8 cellular contexts compared by ENCODE assay signal in the genomic region with DNA sequence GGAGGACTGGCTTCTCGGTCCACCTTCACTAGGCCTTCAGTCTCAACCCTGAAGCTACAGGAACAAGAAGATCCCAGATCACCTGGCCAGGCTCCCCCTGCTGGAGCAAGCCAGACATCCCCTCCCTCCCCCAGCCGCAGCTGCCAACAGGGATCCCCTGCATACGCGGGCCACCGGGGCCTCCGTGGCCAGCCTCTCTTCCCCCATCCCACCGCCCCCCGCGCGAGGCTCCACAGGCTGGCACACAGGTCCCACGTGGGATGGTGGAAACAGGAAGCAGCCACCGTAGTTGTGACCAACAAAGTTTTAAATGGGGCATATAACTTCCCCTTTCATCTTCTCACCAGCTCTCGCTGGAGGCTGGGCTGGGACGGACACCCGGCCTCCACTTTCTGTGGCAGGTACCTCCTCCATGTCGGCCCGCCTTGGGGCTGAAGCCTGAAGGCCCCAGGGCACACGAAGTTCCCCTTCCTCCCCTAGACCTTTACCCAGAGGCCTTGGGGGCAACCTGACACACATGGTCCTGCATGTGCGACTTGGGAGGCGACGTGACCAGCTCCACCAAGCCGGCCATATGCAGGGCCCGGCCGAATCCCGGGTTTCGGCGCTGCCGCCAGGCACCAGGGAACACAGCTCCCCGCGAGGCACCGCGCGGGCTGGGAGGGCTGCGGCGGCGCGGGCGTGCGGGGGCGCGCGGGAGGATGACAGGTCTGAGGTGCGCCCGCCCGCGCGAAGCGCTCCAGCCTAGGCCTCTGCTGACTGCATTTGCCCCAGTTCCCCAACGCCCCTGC. TPM values are rescaled to one million over a fixed set of nuclear protein-coding genes. Genes with fewer than 3 reads are reported as not detected.
DNase-seq lines count a peak whose midpoint lies in the region; ATAC-seq and TF ChIP-seq lines count a peak whose summit lies in the region.

No MANE protein-coding gene starts in this region.

- peak; percentile 84 for DNase-seq in DMS53 (lab: John Stamatoyannopoulos, UW)
- peak; percentile 69 for DNase-seq in KG1 (lab: John Stamatoyannopoulos, UW)
- peak; percentile 92 for DNase-seq in RWPE2 (ENCODE audit: low spot score)
- peak; percentile 63 for DNase-seq in activated T-helper 2 cell treated with anti-CD3 and anti-CD28 coated beads, Interferon-gamma antibody, Interleukin-2, Interleukin-4, amounts not matched to agents 10 μg/mL and 5 μg/mL and 100 μg/mL, durations not matched to agents 14 hours and 24 hours and 36 hours (ENCODE audit: low spot score)
- DNase-seq in fibroblast of the aortic adventitia (ENCODE audit: low read depth) = peak; percentile 51
- DNase-seq in tibial nerve (ENCODE audit: low spot score in 2 of 2) = peak in 1 of 2 donors; percentile 44

- TF ChIP-seq EP300 in tibial nerve (IDR thresholded peaks at IDR 0.05) = peak in 1 of 2 donors; percentile 44

- peak overlapping the region; percentile 99 for H3K27ac ChIP-seq in RWPE2 (ENCODE audit: poor library complexity, severe bottlenecking)
- peak overlapping the region; percentile 91 to 99 (median 98) for H3K27ac ChIP-seq in tibial nerve

- peak overlapping the region; percentile 78 for H3K4me3 ChIP-seq in RWPE2 (ENCODE audit: severe bottlenecking)
- H3K4me3 ChIP-seq in fibroblast of the aortic adventitia (ENCODE audit: low read depth, low read length) = peak overlapping the region; percentile 88
- peak overlapping the region; percentile 62 for H3K4me3 ChIP-seq in neuron (ENCODE audit: low read length)
- peak overlapping the region; percentile 74 to 83 (median 78) for H3K4me3 ChIP-seq in tibial nerve

- ATAC-seq in RWPE2 (ENCODE audit: low read depth) = peak; percentile 42
- no peak for ATAC-seq in GM21381 (IDR thresholded peaks at IDR 0.05; ENCODE audit: unreplicated experiment)

- peak overlapping the region; percentile 13 for H2AFZ ChIP-seq in neuron (ENCODE audit: low read depth, low read length)

- peak overlapping the region; percentile 91 for H3K4me3 Mint-ChIP-seq in activated T-helper 2 cell treated with anti-CD3 and anti-CD28 coated beads, Interferon-gamma antibody, Interleukin-2, Interleukin-4, amounts not matched to agents 10 μg/mL and 5 μg/mL and 100 μg/mL, durations not matched to agents 14 hours and 24 hours and 36 hours (ENCODE audit: low read depth)

- H3K36me3 Mint-ChIP-seq in activated T-helper 2 cell treated with anti-CD3 and anti-CD28 coated beads, Interferon-gamma antibody, Interleukin-2, Interleukin-4, amounts not matched to agents 10 μg/mL and 5 μg/mL and 100 μg/mL, durations not matched to agents 14 hours and 24 hours and 36 hours (ENCODE audit: low read depth) = peaks cover 16% of the 10 kb centered on the region

- H3K9me3 ChIP-seq in RWPE2 (ENCODE audit: severe bottlenecking) (no peaks in the 10 kb centered on the region), neuron (ENCODE audit: low read length) (no peaks in the 10 kb centered on the region), tibial nerve (no peaks in the 10 kb centered on the region)

- TF ChIP-seq CTCF in RWPE2 (IDR thresholded peaks at IDR 0.05; ENCODE audit: poor library complexity, severe bottlenecking) (peak; percentile 95), fibroblast of the aortic adventitia (IDR thresholded peaks at IDR 0.05; ENCODE audit: insufficient read depth, low read length) (peak; percentile 72), tibial nerve (IDR thresholded peaks at IDR 0.05) (peak; percentile 40 to 71 (median 58))

- peaks cover 58% of the 10 kb centered on the region for H3K4me1 ChIP-seq in RWPE2 (ENCODE audit: insufficient read depth, poor library complexity, severe bottlenecking)
- peaks cover 51% of the 10 kb centered on the region for H3K4me1 ChIP-seq in neuron (ENCODE audit: insufficient read depth, low read length)
- H3K4me1 ChIP-seq in tibial nerve = peaks cover 0 to 88% (median 83%) of the 10 kb centered on the region in 4 donors

- H3K27me3 Mint-ChIP-seq in activated T-helper 2 cell treated with anti-CD3 and anti-CD28 coated beads, Interferon-gamma antibody, Interleukin-2, Interleukin-4, amounts not matched to agents 10 μg/mL and 5 μg/mL and 100 μg/mL, durations not matched to agents 14 hours and 24 hours and 36 hours (ENCODE audit: low read depth) = no peaks in the 10 kb centered on the region

- no peaks in the 10 kb centered on the region for H3K9me3 Mint-ChIP-seq in activated T-helper 2 cell treated with anti-CD3 and anti-CD28 coated beads, Interferon-gamma antibody, Interleukin-2, Interleukin-4, amounts not matched to agents 10 μg/mL and 5 μg/mL and 100 μg/mL, durations not matched to agents 14 hours and 24 hours and 36 hours

- 0 to 2% methylated on average over 8 to 24 of the region's 49 CpGs for WGBS in tibial nerve, 2 donors

- H3K27ac Mint-ChIP-seq in activated T-helper 2 cell treated with anti-CD3 and anti-CD28 coated beads, Interferon-gamma antibody, Interleukin-2, Interleukin-4, amounts not matched to agents 10 μg/mL and 5 μg/mL and 100 μg/mL, durations not matched to agents 14 hours and 24 hours and 36 hours = peak overlapping the region; percentile 75

- intact Hi-C loops in activated T-helper 2 cell treated with anti-CD3 and anti-CD28 coated beads, Interferon-gamma antibody, Interleukin-2, Interleukin-4, amounts not matched to agents 10 μg/mL and 5 μg/mL and 100 μg/mL, durations not matched to agents 14 hours and 24 hours and 36 hours (cut with micrococcal nuclease) = loop anchor here (5.0 kb wide), 1 partner anchor 46 kb away; a partner anchor contains a TSS

- no peak for TF ChIP-seq POLR2A in tibial nerve (IDR thresholded peaks at IDR 0.05)

- H3K4me1 Mint-ChIP-seq in activated T-helper 2 cell treated with anti-CD3 and anti-CD28 coated beads, Interferon-gamma antibody, Interleukin-2, Interleukin-4, amounts not matched to agents 10 μg/mL and 5 μg/mL and 100 μg/mL, durations not matched to agents 14 hours and 24 hours and 36 hours (ENCODE audit: low read depth) = peaks cover 82% of the 10 kb centered on the region

- H3K36me3 ChIP-seq in RWPE2 (ENCODE audit: low read depth) (0 out of 2 replicates have a peak, but pooled peaks cover 4% of the 10 kb centered on the region), neuron (ENCODE audit: insufficient read depth, low read length) (no peaks in the 10 kb centered on the region), tibial nerve (no peaks in the 10 kb centered on the region)

- H3K27me3 ChIP-seq in RWPE2 (ENCODE audit: insufficient read depth, poor library complexity, severe bottlenecking) (no peaks in the 10 kb centered on the region), neuron (ENCODE audit: insufficient read depth, low read length) (no peaks in the 10 kb centered on the region), tibial nerve (no peaks in the 10 kb centered on the region)

RNA-seq across cellular contexts. Expression of a gene that starts 44.4 kb away (rescaled TPM):
- total RNA-seq in activated T-helper 2 cell treated with anti-CD3 and anti-CD28 coated beads, Interferon-gamma antibody, Interleukin-2, Interleukin-4, amounts not matched to agents 10 μg/mL and 5 μg/mL and 100 μg/mL, durations not matched to agents 14 hours and 24 hours and 36 hours = 30.1 and 32.1 TPM in 2 replicates
- total RNA-seq in fibroblast of the aortic adventitia (ENCODE audit: low replicate concordance) (27.9 and 44.2 TPM in 2 replicates), tibial nerve (10 to 100 TPM; 21.2 to 43.5 (median 34.2) TPM)
